Comparison of ENCODE assay signal across 1 cellular context in genomic region chr1:70205437-70206118, GRCh38.
TF ChIP-seq lines count a peak whose summit lies in the region.

TSS of gene LRRC40 (minus strand) at chr1:70205579. CDS start at chr1:70205540, 39 bp downstream.

TF ChIP-seq in K562, 482 proteins besides CTCF, POLR2A, EP300 and RAD21 (continued from another document and continues in another):
- TF ChIP-seq E2F5 (CRISPR knock-in tag; IDR thresholded peaks at IDR 0.05) (peak; percentile 93), DLX4 (CRISPR knock-in tag; IDR thresholded peaks at IDR 0.05) (no peak), FIP1L1 (IDR thresholded peaks at IDR 0.05; ENCODE audit: low read depth, low read length, poor library complexity, severe bottlenecking) (no peak), SRF (CRISPR knock-in tag; IDR thresholded peaks at IDR 0.05) (0 out of 4 replicates have a peak, but pooled peaks of 1 of the 2 experiments have one; percentile 10), SMARCA4 (IDR thresholded peaks at IDR 0.05) (peak; percentile 25; the same call in 1 of the 2 replicates), POLR2G (IDR thresholded peaks at IDR 0.05; ENCODE audit: low read depth, low read length) (peak; percentile 89), ZNF274 (IDR thresholded peaks at IDR 0.05; ENCODE audit: borderline replicate concordance, low read depth, low read length) (no peak), KHSRP (IDR thresholded peaks at IDR 0.05) (peak; percentile 89), CHD4 (IDR thresholded peaks at IDR 0.05; ENCODE audit: insufficient read depth, insufficient replicate concordance, low read depth, low read length, poor library complexity, severe bottlenecking) (no peak), ZZZ3 (IDR thresholded peaks at IDR 0.05) (no peak), ZKSCAN8 (CRISPR knock-in tag; IDR thresholded peaks at IDR 0.05) (no peak), BRD4 (IDR thresholded peaks at IDR 0.05) (no peak), ZBTB12 (CRISPR knock-in tag; IDR thresholded peaks at IDR 0.05) (peak; percentile 99), RBM15 (IDR thresholded peaks at IDR 0.05; ENCODE audit: insufficient read depth, low read length) (no peak), ATF3 (IDR thresholded peaks at IDR 0.05) (no peak), ATF3 (CRISPR knock-in tag; conservative IDR thresholded peaks at IDR 0.05) (no peak), CREB1 (IDR thresholded peaks at IDR 0.05) (peak; percentile 99), CREB1 (CRISPR knock-in tag; IDR thresholded peaks at IDR 0.05) (peak; percentile 100), TAF7 (tag; IDR thresholded peaks at IDR 0.05) (0 out of 2 replicates have a peak, but pooled peaks have one; percentile 44), GABPB1 (CRISPR knock-in tag; IDR thresholded peaks at IDR 0.05) (peak; percentile 81), ZBTB17 (CRISPR knock-in tag; IDR thresholded peaks at IDR 0.05) (peak; percentile 62; the same call in 1 of the 2 replicates), NR4A1 (CRISPR knock-in tag; IDR thresholded peaks at IDR 0.05) (no peak), NR4A1 (tag; IDR thresholded peaks at IDR 0.05) (no peak), MTA3 (IDR thresholded peaks at IDR 0.05; ENCODE audit: borderline replicate concordance) (peak; percentile 62; the same call in 1 of the 2 replicates), ETS2 (tag; IDR thresholded peaks at IDR 0.05; ENCODE audit: borderline replicate concordance, poor library complexity, severe bottlenecking) (no peak), JUN (IDR thresholded peaks at IDR 0.05; ENCODE audit: borderline replicate concordance, low read depth, low read length) (peak; percentile 69; the same call in 1 of the 2 replicates), JUN (CRISPR knock-in tag; IDR thresholded peaks at IDR 0.05; ENCODE audit: borderline replicate concordance) (peak; percentile 46; the same call in 1 of the 2 replicates), PATZ1 (CRISPR knock-in tag; IDR thresholded peaks at IDR 0.05; ENCODE audit: borderline replicate concordance) (no peak), FOXJ2 (tag; IDR thresholded peaks at IDR 0.05) (no peak), CCNT2 (IDR thresholded peaks at IDR 0.05; ENCODE audit: borderline replicate concordance, extremely low read depth, insufficient read length, low read depth, low read length) (peak; percentile 70), ARID4B (CRISPR knock-in tag; IDR thresholded peaks at IDR 0.05) (peak; percentile 93), FOXP4 (CRISPR knock-in tag; IDR thresholded peaks at IDR 0.05; ENCODE audit: borderline replicate concordance) (no peak), DEAF1 (CRISPR knock-in tag; IDR thresholded peaks at IDR 0.05) (no peak), E2F4 (CRISPR knock-in tag; IDR thresholded peaks at IDR 0.05; ENCODE audit: low read depth) (peak; percentile 92), EWSR1 (IDR thresholded peaks at IDR 0.05; ENCODE audit: borderline replicate concordance, low read depth, partially characterized antibody) (no peak), CBX2 (IDR thresholded peaks at IDR 0.05; ENCODE audit: insufficient read depth, low read length, poor library complexity, severe bottlenecking) (no peak), KDM5B (IDR thresholded peaks at IDR 0.05; ENCODE audit: insufficient replicate concordance, low read depth, low read length) (no peak), CBFA2T3 (IDR thresholded peaks at IDR 0.05) (no peak), CTBP1 (IDR thresholded peaks at IDR 0.05; ENCODE audit: borderline replicate concordance) (peak; percentile 69; the same call in 1 of the 2 replicates), ZNF174 (CRISPR knock-in tag; IDR thresholded peaks at IDR 0.05) (no peak), E2F1 (CRISPR knock-in tag; IDR thresholded peaks at IDR 0.05) (peak; percentile 97), GTF2A2 (tag; IDR thresholded peaks at IDR 0.05) (no peak), HOXB6 (CRISPR knock-in tag; IDR thresholded peaks at IDR 0.05; ENCODE audit: borderline replicate concordance) (no peak)
